8 cellular contexts compared by ENCODE assay signal in genomic region chr7:101990811-101991418, GRCh38.
DNase-seq lines count a peak whose midpoint lies in the region; ATAC-seq and TF ChIP-seq lines count a peak whose summit lies in the region.

No MANE protein-coding gene starts in this region.

- no peaks in the 10 kb centered on the region for H3K9me3 Mint-ChIP-seq in activated naive CD8-positive, alpha-beta T cell treated with anti-CD3 and anti-CD28 coated beads for 36 hours

- no peaks in the 10 kb centered on the region for H3K36me3 Mint-ChIP-seq in activated naive CD8-positive, alpha-beta T cell treated with anti-CD3 and anti-CD28 coated beads for 36 hours

- peak overlapping the region; percentile 49 for H3K4me3 ChIP-seq in GM12865 (ENCODE audit: low read depth, low read length)

- H3K4me1 Mint-ChIP-seq in activated naive CD8-positive, alpha-beta T cell treated with anti-CD3 and anti-CD28 coated beads for 36 hours: peaks cover 26% of the 10 kb centered on the region

- H3K27ac Mint-ChIP-seq in activated naive CD8-positive, alpha-beta T cell treated with anti-CD3 and anti-CD28 coated beads for 36 hours: peak overlapping the region; percentile 56

- H3K27ac ChIP-seq in caudate nucleus (ENCODE audit: low read depth, low read length): no peak overlapping the region

- peak; percentile 86 for ATAC-seq in GM19463 (IDR thresholded peaks at IDR 0.05; ENCODE audit: unreplicated experiment)
- peak; percentile 79 for ATAC-seq in HG03280 (IDR thresholded peaks at IDR 0.05; ENCODE audit: unreplicated experiment)

- peak; percentile 94 for DNase-seq in GM12865 (ENCODE audit: low read depth)
- peak; percentile 22 for DNase-seq in activated naive CD8-positive, alpha-beta T cell treated with anti-CD3 and anti-CD28 coated beads for 36 hours
- DNase-seq in caudate nucleus (lab: John Stamatoyannopoulos, UW): no peak
- no peak for DNase-seq in stimulated activated CD4-positive, alpha-beta T cell treated with anti-CD3 and anti-CD28 coated beads, Interleukin-2, amount 100 ng/mL, for 48 hours
- DNase-seq in retina: no peak
- DNase-seq in NCI-H2227 treated with DMSO at 0.1 percent for 48 hours (lab: John Stamatoyannopoulos, UW): no peak

- TF ChIP-seq CTCF in GM12865 (IDR thresholded peaks at IDR 0.05; ENCODE audit: insufficient read depth, low read depth, low read length, missing control alignments): no peak

- no peaks in the 10 kb centered on the region for H3K27me3 Mint-ChIP-seq in activated naive CD8-positive, alpha-beta T cell treated with anti-CD3 and anti-CD28 coated beads for 36 hours

- peak overlapping the region; percentile 65 for H3K4me3 Mint-ChIP-seq in activated naive CD8-positive, alpha-beta T cell treated with anti-CD3 and anti-CD28 coated beads for 36 hours

Comparison
In these comparisons a context has a peak if more than half of its experiments do, and no peak if none do; other contexts are left out.
1. DNase-seq: peak in GM12865 (single experiment) and activated naive CD8-positive, alpha-beta T cell treated with anti-CD3 and anti-CD28 coated beads for 36 hours (single experiment); none in caudate nucleus (0 of 61), stimulated activated CD4-positive, alpha-beta T cell treated with anti-CD3 and anti-CD28 coated beads, Interleukin-2, amount 100 ng/mL, for 48 hours (0 of 2), retina (single experiment) and NCI-H2227 treated with DMSO at 0.1 percent for 48 hours (single experiment).